10 cellular contexts compared by ENCODE assay signal in the genomic region with DNA sequence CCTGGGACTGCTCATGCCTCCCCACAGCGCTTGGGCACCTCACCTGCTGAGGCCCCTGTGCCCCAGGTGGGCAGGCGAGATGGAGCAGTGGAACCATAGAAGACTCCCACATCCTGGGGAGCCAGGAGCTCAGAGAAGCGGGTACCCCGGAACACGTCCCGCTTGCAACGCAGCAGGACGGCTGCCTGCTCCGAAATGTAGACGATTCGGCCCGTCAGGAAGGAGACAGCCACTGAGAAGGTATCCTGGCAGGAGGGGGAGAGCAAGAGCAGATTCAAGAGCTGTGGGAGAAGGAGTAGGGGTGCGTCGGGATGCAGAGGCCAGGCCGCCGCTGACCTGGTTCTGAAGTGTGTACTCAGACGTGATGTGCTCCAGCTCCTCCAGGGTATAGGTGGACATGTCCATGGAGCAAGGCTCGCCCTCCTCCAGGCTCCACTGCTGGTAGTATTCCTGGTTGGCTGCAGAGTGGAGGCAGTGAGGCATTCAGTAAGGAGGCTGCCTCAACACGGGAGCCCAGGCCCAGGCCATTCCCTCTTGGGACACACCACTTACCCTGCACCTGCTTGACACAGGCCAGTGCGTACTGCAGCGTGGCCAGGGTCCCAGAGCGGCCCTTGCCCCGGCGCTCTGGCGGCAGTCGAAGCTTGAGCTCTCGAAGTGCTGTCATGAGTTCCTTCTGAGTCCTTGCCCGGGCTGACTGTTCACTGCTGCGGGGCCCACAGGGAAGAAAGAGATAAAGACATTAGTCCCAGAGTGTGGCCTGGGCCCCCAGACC. TPM values are rescaled to one million over a fixed set of nuclear protein-coding genes. Genes with fewer than 3 reads are reported as not detected.
DNase-seq lines count a peak whose midpoint lies in the region; ATAC-seq and TF ChIP-seq lines count a peak whose summit lies in the region.
"Had no signal": no experiment of that assay in that cellular context is flagged by ENCODE, and none has a peak within 500 bp of the region (broad histone marks: within the 10 kb centered on the region; RNA-seq: fewer than 3 reads in every experiment).

No MANE protein-coding gene starts in this region.

- no peaks in the 10 kb centered on the region for H3K27me3 Mint-ChIP-seq in activated naive CD4-positive, alpha-beta T cell treated with anti-CD3 and anti-CD28 coated beads, Interleukin-2, amount 50 U/mL, for 24 hours
- peaks cover 54 to 64% (median 59%) of the 10 kb centered on the region in 3 donors for H3K27me3 Mint-ChIP-seq in immature natural killer cell (ENCODE audit: low read depth in 3 of 3)
- no peaks in the 10 kb centered on the region for H3K27me3 Mint-ChIP-seq in WTC11 (ENCODE audit: low read depth)

- H3K36me3 Mint-ChIP-seq in activated naive CD4-positive, alpha-beta T cell treated with anti-CD3 and anti-CD28 coated beads, Interleukin-2, amount 50 U/mL, for 24 hours: peaks cover 16% of the 10 kb centered on the region
- H3K36me3 Mint-ChIP-seq in immature natural killer cell (peaks cover 4 to 25% (median 12%) of the 10 kb centered on the region in 3 donors), WTC11 (peaks cover 31% of the 10 kb centered on the region)

- H3K36me3 ChIP-seq in tibial nerve: peaks cover 35 to 66% (median 52%) of the 10 kb centered on the region in 3 donors

- TF ChIP-seq CTCF in tibial nerve (IDR thresholded peaks at IDR 0.05) (no peak), WTC11 (IDR thresholded peaks at IDR 0.05) (no peak)

- peaks cover 3 to 68% (median 36%) of the 10 kb centered on the region in 4 donors for H3K4me1 ChIP-seq in tibial nerve

- H3K27ac ChIP-seq in tibial nerve: peak overlapping the region; percentile 98 to 100 (median 100)

- no peak for ATAC-seq in WTC11

- no peak for DNase-seq in activated naive CD4-positive, alpha-beta T cell treated with anti-CD3 and anti-CD28 coated beads, Interleukin-2, amount 50 U/mL, for 16 hours
- DNase-seq in immature natural killer cell (no peak), tibial nerve (ENCODE audit: low spot score in 2 of 2) (peak in 1 of 2 donors; percentile 16), WTC11 (ENCODE audit: low spot score) (no peak), NCI-H69 (lab: John Stamatoyannopoulos, UW) (no peak)
- DNase-seq: GF-D8; NCI-H1048; stimulated activated CD4-positive, alpha-beta T cell treated with anti-CD3 and anti-CD28 coated beads, Interleukin-4, amount 100 ng/mL, for 24 hours had no signal

- peak in 1 of 2 donors; percentile 3 for TF ChIP-seq POLR2A in tibial nerve (IDR thresholded peaks at IDR 0.05)

- peaks cover 32% of the 10 kb centered on the region for H3K4me1 Mint-ChIP-seq in activated naive CD4-positive, alpha-beta T cell treated with anti-CD3 and anti-CD28 coated beads, Interleukin-2, amount 50 U/mL, for 24 hours
- H3K4me1 Mint-ChIP-seq in immature natural killer cell (peaks cover 9 to 40% of the 10 kb centered on the region in 2 donors), WTC11 (peaks cover 14% of the 10 kb centered on the region)

- POLR2A ChIA-PET in WTC11 (lab: Charles Lee): no interaction called here

- WGBS in tibial nerve, 2 donors: 92 to 93% methylated on average over 20 to 22 of the region's 29 CpGs

- no peak for TF ChIP-seq EP300 in tibial nerve (IDR thresholded peaks at IDR 0.05)

- H3K4me3 Mint-ChIP-seq in activated naive CD4-positive, alpha-beta T cell treated with anti-CD3 and anti-CD28 coated beads, Interleukin-2, amount 50 U/mL, for 24 hours: peak overlapping the region; percentile 57
- peak overlapping the region in 4 of 5 donors; percentile 6 to 53 (median 38) for H3K4me3 Mint-ChIP-seq in immature natural killer cell
- no peak overlapping the region for H3K4me3 Mint-ChIP-seq in WTC11

- H3K27ac Mint-ChIP-seq in activated naive CD4-positive, alpha-beta T cell treated with anti-CD3 and anti-CD28 coated beads, Interleukin-2, amount 50 U/mL, for 24 hours: no peak overlapping the region
- peak overlapping the region; percentile 53 to 92 (median 66) for H3K27ac Mint-ChIP-seq in immature natural killer cell
- H3K27ac Mint-ChIP-seq in WTC11: no peak overlapping the region

- CTCF ChIA-PET in WTC11 (lab: Charles Lee): interaction anchor here (0.6 to 1.6 kb wide), 2 partner anchors 41 to 188 kb away, joined by 3 read pairs; no protein-coding TSS in a partner anchor

- H3K4me3 ChIP-seq in tibial nerve: peak overlapping the region in 1 of 4 donors; percentile 92

- H3K9me3 ChIP-seq in tibial nerve: no peaks in the 10 kb centered on the region

- H3K27me3 ChIP-seq in tibial nerve: no peaks in the 10 kb centered on the region

- no peaks in the 10 kb centered on the region for H3K9me3 Mint-ChIP-seq in activated naive CD4-positive, alpha-beta T cell treated with anti-CD3 and anti-CD28 coated beads, Interleukin-2, amount 50 U/mL, for 24 hours
- H3K9me3 Mint-ChIP-seq in immature natural killer cell: peaks cover 0 to 4% (median 0%) of the 10 kb centered on the region in 6 donors
- H3K9me3 Mint-ChIP-seq in WTC11: no peaks in the 10 kb centered on the region

TF ChIP-seq in WTC11, 78 proteins besides CTCF, POLR2A, EP300 and RAD21 (continues in another document):
- TF ChIP-seq ZNF121 (CRISPR knock-in tag; IDR thresholded peaks at IDR 0.05) (no peak), JUN (CRISPR knock-in tag; IDR thresholded peaks at IDR 0.05) (no peak), NFATC4 (CRISPR knock-in tag; IDR thresholded peaks at IDR 0.05) (no peak), ERG (CRISPR knock-in tag; IDR thresholded peaks at IDR 0.05) (no peak), ZNF219 (CRISPR knock-in tag; IDR thresholded peaks at IDR 0.05; ENCODE audit: borderline replicate concordance) (no peak), ZNF232 (CRISPR knock-in tag; IDR thresholded peaks at IDR 0.05) (no peak), FOXJ3 (CRISPR knock-in tag; IDR thresholded peaks at IDR 0.05; ENCODE audit: borderline replicate concordance) (no peak), IRF1 (CRISPR knock-in tag; IDR thresholded peaks at IDR 0.05) (no peak), ZNF396 (CRISPR knock-in tag; IDR thresholded peaks at IDR 0.05; ENCODE audit: borderline replicate concordance) (no peak)
- TF ChIP-seq, protein P1, sequence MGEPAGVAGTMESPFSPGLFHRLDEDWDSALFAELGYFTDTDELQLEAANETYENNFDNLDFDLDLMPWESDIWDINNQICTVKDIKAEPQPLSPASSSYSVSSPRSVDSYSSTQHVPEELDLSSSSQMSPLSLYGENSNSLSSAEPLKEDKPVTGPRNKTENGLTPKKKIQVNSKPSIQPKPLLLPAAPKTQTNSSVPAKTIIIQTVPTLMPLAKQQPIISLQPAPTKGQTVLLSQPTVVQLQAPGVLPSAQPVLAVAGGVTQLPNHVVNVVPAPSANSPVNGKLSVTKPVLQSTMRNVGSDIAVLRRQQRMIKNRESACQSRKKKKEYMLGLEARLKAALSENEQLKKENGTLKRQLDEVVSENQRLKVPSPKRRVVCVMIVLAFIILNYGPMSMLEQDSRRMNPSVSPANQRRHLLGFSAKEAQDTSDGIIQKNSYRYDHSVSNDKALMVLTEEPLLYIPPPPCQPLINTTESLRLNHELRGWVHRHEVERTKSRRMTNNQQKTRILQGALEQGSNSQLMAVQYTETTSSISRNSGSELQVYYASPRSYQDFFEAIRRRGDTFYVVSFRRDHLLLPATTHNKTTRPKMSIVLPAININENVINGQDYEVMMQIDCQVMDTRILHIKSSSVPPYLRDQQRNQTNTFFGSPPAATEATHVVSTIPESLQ (CRISPR knock-in tag; IDR thresholded peaks at IDR 0.05): no peak
- TF ChIP-seq, protein P2, sequence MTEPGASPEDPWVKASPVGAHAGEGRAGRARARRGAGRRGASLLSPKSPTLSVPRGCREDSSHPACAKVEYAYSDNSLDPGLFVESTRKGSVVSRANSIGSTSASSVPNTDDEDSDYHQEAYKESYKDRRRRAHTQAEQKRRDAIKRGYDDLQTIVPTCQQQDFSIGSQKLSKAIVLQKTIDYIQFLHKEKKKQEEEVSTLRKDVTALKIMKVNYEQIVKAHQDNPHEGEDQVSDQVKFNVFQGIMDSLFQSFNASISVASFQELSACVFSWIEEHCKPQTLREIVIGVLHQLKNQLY (CRISPR knock-in tag; IDR thresholded peaks at IDR 0.05): no peak
- TF ChIP-seq, protein P3, sequence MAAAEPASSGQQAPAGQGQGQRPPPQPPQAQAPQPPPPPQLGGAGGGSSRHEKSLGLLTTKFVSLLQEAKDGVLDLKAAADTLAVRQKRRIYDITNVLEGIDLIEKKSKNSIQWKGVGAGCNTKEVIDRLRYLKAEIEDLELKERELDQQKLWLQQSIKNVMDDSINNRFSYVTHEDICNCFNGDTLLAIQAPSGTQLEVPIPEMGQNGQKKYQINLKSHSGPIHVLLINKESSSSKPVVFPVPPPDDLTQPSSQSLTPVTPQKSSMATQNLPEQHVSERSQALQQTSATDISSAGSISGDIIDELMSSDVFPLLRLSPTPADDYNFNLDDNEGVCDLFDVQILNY (CRISPR knock-in tag; IDR thresholded peaks at IDR 0.05): no peak

RNA-seq across cellular contexts. Expression of gene PER1, which starts 2.6 kb away (rescaled TPM):
- 1 to 10 TPM; 3.5 to 8.5 (median 4.5) TPM for polyA plus RNA-seq in immature natural killer cell
- total RNA-seq in tibial nerve (100 to 1,000 TPM; 157 to 328 (median 204) TPM), WTC11 (2021) (30.6 to 46.9 TPM (median 34.0 TPM) in 3 replicates)

RNA-seq across cellular contexts. Expression of gene VAMP2, which starts 13.1 kb away (rescaled TPM):
- polyA plus RNA-seq in immature natural killer cell: 10 to 100 TPM; 33.6 to 93.6 (median 39.5) TPM
- total RNA-seq in tibial nerve (10 to 100 TPM; 48.0 to 72.1 (median 59.0) TPM), WTC11 (2021) (24.1 to 27.4 TPM (median 24.3 TPM) in 3 replicates)

RNA-seq across cellular contexts. Expression of gene HES7, which starts 25.7 kb away (rescaled TPM):
- polyA plus RNA-seq in immature natural killer cell: not detected
- total RNA-seq in tibial nerve (1 to 10 TPM in 1 of 4 donors, not detected in 3; 2.1 TPM), WTC11 (2021) (3.1 to 3.9 TPM (median 3.7 TPM) in 3 replicates)
- polyA plus RNA-seq: AG04450 had no signal

RNA-seq across cellular contexts. Expression of gene TMEM107, which starts 26.6 kb away (rescaled TPM):
- polyA plus RNA-seq in immature natural killer cell: 10 to 100 TPM; 53.3 to 69.3 (median 64.0) TPM
- total RNA-seq in tibial nerve (10 to 100 TPM; 28.2 to 47.1 (median 38.2) TPM), WTC11 (2021) (11.3 to 17.2 TPM (median 11.9 TPM) in 3 replicates)

RNA-seq across cellular contexts. Expression of gene ALOXE3, which starts 31.3 kb away (rescaled TPM):
- not detected for polyA plus RNA-seq in immature natural killer cell
- total RNA-seq in tibial nerve: not detected
- 0.48 to 0.81 TPM (median 0.62 TPM) in 3 replicates for total RNA-seq in WTC11 (2021)

Comparison
In these comparisons a context has a peak if more than half of its experiments do, and no peak if none do; other contexts are left out.
1. H3K27ac Mint-ChIP-seq: peak in immature natural killer cell (6 of 6); none in activated naive CD4-positive, alpha-beta T cell treated with anti-CD3 and anti-CD28 coated beads, Interleukin-2, amount 50 U/mL, for 24 hours (single experiment) and WTC11 (single experiment).